8 cellular contexts compared by ENCODE assay signal in the genomic region with DNA sequence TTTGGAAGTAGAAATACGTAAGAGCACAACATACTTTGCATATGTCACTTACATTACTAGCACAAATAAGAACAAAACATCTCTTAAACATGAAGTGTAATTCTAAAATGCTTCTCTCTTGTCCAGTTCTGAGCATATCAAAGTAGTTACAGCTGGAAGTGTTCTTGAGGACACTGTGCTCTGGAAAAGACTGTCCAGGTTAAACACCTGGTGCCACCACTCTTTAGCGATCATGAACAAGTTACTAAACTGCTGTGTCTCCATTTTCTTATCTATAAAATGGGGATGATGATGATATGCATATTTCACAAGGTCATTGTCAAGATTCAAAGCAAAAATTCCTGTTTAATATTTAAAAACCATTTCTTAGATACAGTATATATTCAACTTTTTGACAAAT. TPM values are rescaled to one million over a fixed set of nuclear protein-coding genes. Genes with fewer than 3 reads are reported as not detected.
"Had no signal": no experiment of that assay in that cellular context is flagged by ENCODE, and none has a peak within 500 bp of the region (broad histone marks: within the 10 kb centered on the region; RNA-seq: fewer than 3 reads in every experiment).

No MANE protein-coding gene starts in this region.

- H3K27ac ChIP-seq: GM23248 had no signal

- DNase-seq: GOT3, H9, KBM-7 had no signal

- FAIRE-seq: H54, HTR-8/SVneo had no signal

- H2AFZ ChIP-seq: GM23248 had no signal

- H3K4me3 ChIP-seq: GM23248 had no signal

- H3K9ac ChIP-seq: GM23248 had no signal

RNA-seq across cellular contexts. Expression of a gene that starts 0.8 kb away (rescaled TPM):
- total RNA-seq: GM23248, H9, HT-29, IMR-90 had no signal
- polyA plus RNA-seq: GM23248, IMR-90 had no signal
